ENCODE assay signal across 21 cellular contexts in the genomic region with DNA sequence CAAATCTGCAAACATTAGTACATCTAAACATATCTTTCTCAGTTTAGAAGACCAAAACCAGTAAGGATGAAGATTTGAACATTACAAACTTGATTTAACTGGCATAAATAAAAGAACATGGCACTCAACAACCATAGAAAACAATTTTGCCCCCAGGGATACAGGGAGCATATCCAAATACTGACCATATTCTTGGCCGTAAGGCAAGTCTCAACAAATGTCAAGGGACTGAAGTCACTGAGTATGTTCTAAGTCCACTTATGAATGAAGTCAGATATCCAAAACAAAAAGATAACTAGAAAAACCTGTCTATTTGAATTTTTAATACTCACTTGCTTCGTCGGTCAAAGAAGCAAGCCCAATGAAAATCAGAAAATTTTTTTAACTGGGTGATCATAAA. TPM values are rescaled to one million over a fixed set of nuclear protein-coding genes. Genes with fewer than 3 reads are reported as not detected.
DNase-seq lines count a peak whose midpoint lies in the region; ATAC-seq and TF ChIP-seq lines count a peak whose summit lies in the region.
"Had no signal": no experiment of that assay in that cellular context is flagged by ENCODE, and none has a peak within 500 bp of the region (broad histone marks: within the 10 kb centered on the region; RNA-seq: fewer than 3 reads in every experiment).

No MANE protein-coding gene starts in this region.

- peaks cover 24% of the 10 kb centered on the region for H3K36me3 ChIP-seq in GM23248 (ENCODE audit: low read depth)
- H3K36me3 ChIP-seq in psoas muscle (ENCODE audit: insufficient read depth in 1 of 2, low read depth in 1 of 2), result peaks cover 0 to 7% of the 10 kb centered on the region in 2 donors
- H3K36me3 ChIP-seq: ovary had no signal

- H3K4me1 ChIP-seq in GM23248 (ENCODE audit: insufficient read depth), result peaks cover 54% of the 10 kb centered on the region
- H3K4me1 ChIP-seq in psoas muscle, result peaks cover 65% of the 10 kb centered on the region

- peaks cover 100% of the 10 kb centered on the region for H3K79me2 ChIP-seq in GM23248 (ENCODE audit: insufficient read depth)

- no peak overlapping the region for H3K27ac ChIP-seq in GM23248
- no peak overlapping the region for H3K27ac ChIP-seq in RWPE1
- no peak overlapping the region for H3K27ac ChIP-seq in psoas muscle
- H3K27ac ChIP-seq: gastroesophageal sphincter, lower lobe of right lung, ovary, SK-N-MC had no signal

- intact Hi-C loops in psoas muscle (cut with DNase I) (loop anchor here in 1 of 2 donors (5.0 kb wide), 1 partner anchor 58 kb away; no protein-coding TSS in a partner anchor), posterior vena cava (cut with DNase I) (no loop called here)

- H3K9ac ChIP-seq in GM23248, result no peak overlapping the region

- CTCF ChIA-PET in RWPE1 (lab: Yijun Ruan, JAX), result interaction anchor here (0.9 kb wide), 1 partner anchor 10 kb away, joined by 3 read pairs; no protein-coding TSS in a partner anchor

- H3K9me3 ChIP-seq in GM23248 (ENCODE audit: low read depth) (no peaks in the 10 kb centered on the region), psoas muscle (no peaks in the 10 kb centered on the region)
- H3K9me3 ChIP-seq: gastroesophageal sphincter, lower lobe of right lung, ovary had no signal

- peak; percentile 31 for DNase-seq in GM23248
- peak; percentile 51 for DNase-seq in RWPE1 (ENCODE audit: low spot score)
- DNase-seq in fibroblast of peridontal ligament (ENCODE audit: extremely low read depth), result peak; percentile 74
- DNase-seq in psoas muscle, result no peak
- DNase-seq in middle frontal gyrus (ENCODE audit: extremely low spot score, low spot score), result no peak
- DNase-seq in posterior vena cava (ENCODE audit: low spot score), result no peak
- DNase-seq: activated CD4-positive, alpha-beta T cell treated with anti-CD3 and anti-CD28 coated beads, Interleukin-2, amount 50 U/mL, for 1 hour; activated CD8-positive, alpha-beta memory T cell treated with anti-CD3 and anti-CD28 coated beads, Interleukin-2, amount 50 U/mL, for 48 hours; activated effector memory CD4-positive, alpha-beta T cell treated with anti-CD3 and anti-CD28 coated beads, Interleukin-2, amount 50 U/mL, for 16 hours; AML-193; lower lobe of right lung; naive B cell; NCI-H1092 treated with DMSO at 0.1 percent for 48 hours; NCI-H774; ovary; PC-3; stimulated activated CD4-positive, alpha-beta T cell treated with anti-CD3 and anti-CD28 coated beads, Interleukin-4, amount 100 ng/mL, for 4 hours had no signal

- in situ Hi-C loops in GM23248 (cut with MboI), result no loop called here

- no peak for TF ChIP-seq CTCF in RWPE1 (conservative IDR thresholded peaks at IDR 0.05; ENCODE audit: low read depth)
- TF ChIP-seq CTCF in psoas muscle (IDR thresholded peaks at IDR 0.05), result no peak

- H3K9me2 ChIP-seq in GM23248 (ENCODE audit: insufficient read depth), result no peaks in the 10 kb centered on the region

- POLR2A ChIA-PET in RWPE1 (lab: Yijun Ruan, JAX; ENCODE audit: low non-redundant PET), result interaction anchor here (0.6 kb wide), 1 partner anchor 15 kb away, joined by 3 read pairs; no protein-coding TSS in a partner anchor

- ATAC-seq in psoas muscle (peak in 3 of 4 donors; percentile 59 to 71 (median 64)), HG03139 (IDR thresholded peaks at IDR 0.05; ENCODE audit: unreplicated experiment) (no peak), GM18511 (IDR thresholded peaks at IDR 0.05; ENCODE audit: unreplicated experiment) (no peak)
- ATAC-seq: gastroesophageal sphincter, PC-3 had no signal

- H4K20me1 ChIP-seq in GM23248 (ENCODE audit: insufficient read depth), result peaks cover 17% of the 10 kb centered on the region; the same call in 1 of the 2 replicates

- no peak overlapping the region for H2AFZ ChIP-seq in GM23248

- H3K27me3 ChIP-seq in GM23248 (replicated peaks; ENCODE audit: insufficient read depth) (no peaks in the 10 kb centered on the region), psoas muscle (ENCODE audit: insufficient read depth in 3 of 3, low read length in 2 of 3) (no peaks in the 10 kb centered on the region)
- H3K27me3 ChIP-seq: gastroesophageal sphincter, ovary had no signal

- H3F3A ChIP-seq in GM23248 (ENCODE audit: insufficient read depth), result peaks cover 11% of the 10 kb centered on the region; the same call in 1 of the 2 replicates

- 53 to 62% methylated on average over 3 of the region's 3 CpGs for WGBS in GM23248 (ENCODE audit: low coverage in 1 of 2, low lambda C conversion rate in 2 of 2, missing lambda C conversion rate in 2 of 2), 2 experiments
- WGBS in psoas muscle, 3 donors, result 31 to 46% (median 31%) methylated on average over 3 of the region's 3 CpGs

- H3K4me2 ChIP-seq in GM23248 (ENCODE audit: unreplicated experiment), result no peak overlapping the region

- H3K4me3 ChIP-seq in GM23248 (no peak overlapping the region), psoas muscle (no peak overlapping the region)
- H3K4me3 ChIP-seq: gastroesophageal sphincter, lower lobe of right lung, ovary, SK-N-MC had no signal

RNA-seq across cellular contexts. Expression of gene FEM1C, which starts 14.1 kb away (rescaled TPM):
- 16.5 and 18.3 TPM in 2 replicates for total RNA-seq in GM23248 (2014; rRNA removed; shearing (Covaris generic))
- polyA plus RNA-seq in GM23248 (2016; fragmentation: Nextera tagmentation; extraction: Ambion mirVana) (11.2 and 12.0 TPM in 2 replicates), psoas muscle (10 to 100 TPM in 2 of 3 donors, 1 to 10 TPM in 1; 9.1 to 24.0 (median 15.8) TPM)
- total RNA-seq in psoas muscle (10 to 100 TPM; 26.0 to 44.5 (median 32.8) TPM), posterior vena cava (10 to 100 TPM; 25.6 to 32.8 TPM)

Comparison
In these comparisons a context has a peak if more than half of its experiments do, and no peak if none do; other contexts are left out.
1. DNase-seq: peak in GM23248 (single experiment), RWPE1 (single experiment) and fibroblast of peridontal ligament (single experiment); none in psoas muscle (0 of 2), middle frontal gyrus (single experiment) and posterior vena cava (single experiment).
2. ATAC-seq: peak in psoas muscle (3 of 4); none in HG03139 (single experiment) and GM18511 (single experiment).